ENCODE assay signal across 11 cellular contexts in genomic region chr14:60204843-60205774, GRCh38. TPM values are rescaled to one million over a fixed set of nuclear protein-coding genes. Genes with fewer than 3 reads are reported as not detected.
DNase-seq lines count a peak whose midpoint lies in the region; ATAC-seq and TF ChIP-seq lines count a peak whose summit lies in the region.
"Had no signal": no experiment of that assay in that cellular context is flagged by ENCODE, and none has a peak within 500 bp of the region (broad histone marks: within the 10 kb centered on the region; RNA-seq: fewer than 3 reads in every experiment).

No MANE protein-coding gene starts in this region.

- no peaks in the 10 kb centered on the region for H3K9me3 ChIP-seq in tibial artery
- H3K9me3 ChIP-seq: colonic mucosa had no signal

- ATAC-seq in GM18519 (IDR thresholded peaks at IDR 0.05; ENCODE audit: low FRiP score, unreplicated experiment) (peak; percentile 35), GM19463 (IDR thresholded peaks at IDR 0.05; ENCODE audit: unreplicated experiment) (peak; percentile 48), HG03060 (IDR thresholded peaks at IDR 0.05; ENCODE audit: low read depth, unreplicated experiment) (peak; percentile 35)
- peak; percentile 63 for ATAC-seq in activated T-helper 17 cell treated with anti-CD3 and anti-CD28 coated beads, Interleukin-2, amount 50 U/mL, for 72 hours (replicated peaks)

- no peak overlapping the region for H3K4me3 ChIP-seq in tibial artery
- H3K4me3 ChIP-seq: colonic mucosa had no signal

- TF ChIP-seq CTCF in tibial artery (IDR thresholded peaks at IDR 0.05): no peak
- no peak for TF ChIP-seq CTCF in Calu3 (IDR thresholded peaks at IDR 0.05; ENCODE audit: unreplicated experiment)

- H3K27ac Mint-ChIP-seq in activated T-helper 17 cell treated with anti-CD3 and anti-CD28 coated beads, Interleukin-2, amount 50 U/mL, for 72 hours: peak overlapping the region; percentile 64
- H3K27ac Mint-ChIP-seq in Calu3 (ENCODE audit: unreplicated experiment): no peak overlapping the region
- H3K27ac Mint-ChIP-seq: immature natural killer cell had no signal

- intact Hi-C loops in tibial artery (cut with DNase I; ENCODE audit: low total_unique reads): loop anchor here (5.0 kb wide), 1 partner anchor 112 kb away; no protein-coding TSS in a partner anchor
- intact Hi-C loops in Calu3 (cut with micrococcal nuclease; ENCODE audit: unreplicated experiment): no loop called here

- no TSS peak for BruUV-seq in Calu3 (replicated peaks; lab: Mats Ljungman, UMichigan)

- peaks cover 4% of the 10 kb centered on the region for H3K9me3 Mint-ChIP-seq in activated T-helper 17 cell treated with anti-CD3 and anti-CD28 coated beads, Interleukin-2, amount 50 U/mL, for 72 hours
- H3K9me3 Mint-ChIP-seq in Calu3 (ENCODE audit: low read depth, unreplicated experiment): no peaks in the 10 kb centered on the region

- no peak overlapping the region for H3K27ac ChIP-seq in tibial artery
- H3K27ac ChIP-seq: colonic mucosa had no signal

- DNase-seq in superior temporal gyrus (ENCODE audit: extremely low spot score) (no peak), tibial artery (no peak), NK-92 (lab: John Stamatoyannopoulos, UW; ENCODE audit: unreplicated experiment) (no peak), Calu3 (no peak)
- DNase-seq: colonic mucosa; immature natural killer cell; stimulated activated naive CD4-positive, alpha-beta T cell had no signal

- H3K4me3 Mint-ChIP-seq in activated T-helper 17 cell treated with anti-CD3 and anti-CD28 coated beads, Interleukin-2, amount 50 U/mL, for 72 hours: peak overlapping the region; percentile 4
- no peak overlapping the region for H3K4me3 Mint-ChIP-seq in Calu3 (ENCODE audit: low read depth, unreplicated experiment)
- H3K4me3 Mint-ChIP-seq: immature natural killer cell had no signal

- no peaks in the 10 kb centered on the region for H3K36me3 Mint-ChIP-seq in activated T-helper 17 cell treated with anti-CD3 and anti-CD28 coated beads, Interleukin-2, amount 50 U/mL, for 72 hours (ENCODE audit: low read depth)
- H3K36me3 Mint-ChIP-seq in Calu3 (ENCODE audit: insufficient read depth, unreplicated experiment): no peaks in the 10 kb centered on the region

- peaks cover 32% of the 10 kb centered on the region for H3K27me3 Mint-ChIP-seq in activated T-helper 17 cell treated with anti-CD3 and anti-CD28 coated beads, Interleukin-2, amount 50 U/mL, for 72 hours
- H3K27me3 Mint-ChIP-seq in Calu3 (ENCODE audit: unreplicated experiment): peaks cover 33% of the 10 kb centered on the region

- CTCF ChIA-PET in Calu3 (lab: Charles Lee): no interaction called here

- H3K36me3 ChIP-seq in tibial artery: no peaks in the 10 kb centered on the region
- H3K36me3 ChIP-seq: colonic mucosa had no signal

- H3K4me1 Mint-ChIP-seq in activated T-helper 17 cell treated with anti-CD3 and anti-CD28 coated beads, Interleukin-2, amount 50 U/mL, for 72 hours: peaks cover 22% of the 10 kb centered on the region
- no peaks in the 10 kb centered on the region for H3K4me1 Mint-ChIP-seq in Calu3 (ENCODE audit: low read depth, unreplicated experiment)
- H3K4me1 Mint-ChIP-seq: immature natural killer cell had no signal

- peaks cover 0 to 3% of the 10 kb centered on the region in 2 donors for H3K27me3 ChIP-seq in tibial artery
- H3K27me3 ChIP-seq: colonic mucosa had no signal

- no peaks in the 10 kb centered on the region for H3K4me1 ChIP-seq in tibial artery
- H3K4me1 ChIP-seq: colonic mucosa had no signal

RNA-seq across cellular contexts. Expression of gene DHRS7, which starts 39.9 kb away (rescaled TPM):
- total RNA-seq in activated T-helper 17 cell treated with anti-CD3 and anti-CD28 coated beads, Interleukin-2, amount 50 U/mL, for 72 hours: 10 to 100 TPM; 47.6 to 60.6 TPM
- total RNA-seq in Calu3 (2022): 34.9 and 39.3 TPM in 2 replicates

RNA-seq across cellular contexts. Expression of gene PPM1A, which starts 43.9 kb away (rescaled TPM):
- total RNA-seq in activated T-helper 17 cell treated with anti-CD3 and anti-CD28 coated beads, Interleukin-2, amount 50 U/mL, for 72 hours: 10 to 100 TPM; 39.1 to 44.4 TPM
- 38.9 and 40.0 TPM in 2 replicates for total RNA-seq in Calu3 (2022)
